8 cellular contexts compared by ENCODE assay signal in the genomic region with DNA sequence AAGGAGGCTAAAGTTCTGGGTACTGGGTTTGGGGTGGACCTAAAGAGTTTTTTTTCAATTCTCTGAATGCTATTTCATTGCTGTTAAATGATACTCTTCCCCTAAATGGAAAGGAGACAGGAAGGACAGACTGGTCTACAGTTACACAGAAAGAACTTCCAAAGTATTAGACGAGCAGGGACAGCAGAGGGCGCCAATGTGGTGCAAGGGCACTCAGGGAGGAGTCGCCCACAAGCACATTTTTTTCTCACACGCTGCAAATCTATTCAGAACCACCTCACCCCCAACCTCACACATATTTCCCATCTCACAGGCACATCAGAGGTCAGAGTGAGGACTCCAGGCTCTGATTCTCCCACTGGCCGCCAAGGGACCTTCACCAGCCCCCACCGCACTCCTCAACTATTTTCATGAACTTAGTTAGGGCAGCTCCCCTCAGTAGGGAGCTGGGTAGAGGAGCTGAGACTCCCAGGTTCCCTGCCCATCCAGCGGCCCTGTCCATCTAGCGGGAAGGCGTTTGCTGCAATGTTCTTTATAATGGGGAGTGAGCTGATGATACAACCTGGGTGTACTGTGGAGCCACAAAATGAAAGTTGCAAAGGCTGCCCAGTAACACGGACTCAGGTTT. TPM values are rescaled to one million over a fixed set of nuclear protein-coding genes. Genes with fewer than 3 reads are reported as not detected.
DNase-seq lines count a peak whose midpoint lies in the region; ATAC-seq and TF ChIP-seq lines count a peak whose summit lies in the region.

No MANE protein-coding gene starts in this region.

- no peaks in the 10 kb centered on the region for H3K27me3 ChIP-seq in BE2C
- no peaks in the 10 kb centered on the region for H3K27me3 ChIP-seq in right cardiac atrium (ENCODE audit: control insufficient read depth, insufficient read depth)
- peaks cover 38% of the 10 kb centered on the region for H3K27me3 ChIP-seq in rectal smooth muscle tissue (ENCODE audit: control insufficient read depth, insufficient read depth, low read length)

- no peak overlapping the region for H3K27ac ChIP-seq in right cardiac atrium (ENCODE audit: low read length)
- no peak overlapping the region for H3K27ac ChIP-seq in rectal smooth muscle tissue (ENCODE audit: low read depth, low read length)

- WGBS in right cardiac atrium, result 5% methylated on average over 10 of the region's 10 CpGs

- peak; percentile 91 for TF ChIP-seq CTCF in BE2C (IDR thresholded peaks at IDR 0.05; ENCODE audit: low read depth, low read length)

- DNase-seq in BE2C (peak; percentile 93), NCI-H187 (lab: John Stamatoyannopoulos, UW) (peak; percentile 32 to 70), amygdala (lab: John Stamatoyannopoulos, UW) (peak in 49 of 56 donors; percentile 9 to 83 (median 56)), right cardiac atrium (peak; percentile 86 to 94 (median 88))

- H3K9me3 Mint-ChIP-seq in T-helper 1 cell treated with Interleukin-12 subunit alpha and Interleukin-12 subunit beta and Interleukin-4 antibody, amounts not matched to agents 30 μg/mL and 1 μg/mL, for 36 hours, result no peaks in the 10 kb centered on the region

- no peaks in the 10 kb centered on the region for H3K9me3 ChIP-seq in BE2C
- no peaks in the 10 kb centered on the region for H3K9me3 ChIP-seq in right cardiac atrium (ENCODE audit: control insufficient read depth, low read length)

- H3K9ac ChIP-seq in rectal smooth muscle tissue (ENCODE audit: low read length), result no peak overlapping the region

- peak; percentile 66 for ATAC-seq in GM21723 (IDR thresholded peaks at IDR 0.05; ENCODE audit: unreplicated experiment)
- ATAC-seq in right cardiac atrium, result peak; percentile 76 to 77
- no peak for ATAC-seq in GM18498 (IDR thresholded peaks at IDR 0.05; ENCODE audit: unreplicated experiment)

- H3K4me1 ChIP-seq in BE2C (peaks cover 5% of the 10 kb centered on the region), right cardiac atrium (ENCODE audit: control insufficient read depth, insufficient read depth, low read length) (peaks cover 2% of the 10 kb centered on the region), rectal smooth muscle tissue (ENCODE audit: control insufficient read depth, insufficient read depth, low read length) (no peaks in the 10 kb centered on the region)

- H3K36me3 ChIP-seq in BE2C (no peaks in the 10 kb centered on the region), rectal smooth muscle tissue (ENCODE audit: control insufficient read depth, insufficient read depth, low read length) (no peaks in the 10 kb centered on the region)

- intact Hi-C loops in right cardiac atrium (cut with DNase I), result loop anchor here in 2 of 4 donors (10.0 kb wide), 1 partner anchor 292 kb away; no protein-coding TSS in a partner anchor

- no peak overlapping the region for H3K27ac Mint-ChIP-seq in T-helper 1 cell treated with Interleukin-12 subunit alpha and Interleukin-12 subunit beta and Interleukin-4 antibody, amounts not matched to agents 30 μg/mL and 1 μg/mL, for 36 hours

- peak overlapping the region; percentile 61 for H3K4me3 ChIP-seq in BE2C (ENCODE audit: low read depth, low read length)
- no peak overlapping the region for H3K4me3 ChIP-seq in right cardiac atrium (ENCODE audit: low read length)
- H3K4me3 ChIP-seq in rectal smooth muscle tissue (ENCODE audit: low read length), result peak overlapping the region; percentile 34

- H3K4me1 Mint-ChIP-seq in T-helper 1 cell treated with Interleukin-12 subunit alpha and Interleukin-12 subunit beta and Interleukin-4 antibody, amounts not matched to agents 30 μg/mL and 1 μg/mL, for 36 hours (ENCODE audit: low read depth), result peaks cover 27% of the 10 kb centered on the region

- no peaks in the 10 kb centered on the region for H3K36me3 Mint-ChIP-seq in T-helper 1 cell treated with Interleukin-12 subunit alpha and Interleukin-12 subunit beta and Interleukin-4 antibody, amounts not matched to agents 30 μg/mL and 1 μg/mL, for 36 hours (ENCODE audit: low read depth)

- peak overlapping the region; percentile 12 for H3K4me3 Mint-ChIP-seq in T-helper 1 cell treated with Interleukin-12 subunit alpha and Interleukin-12 subunit beta and Interleukin-4 antibody, amounts not matched to agents 30 μg/mL and 1 μg/mL, for 36 hours

- H3K27me3 Mint-ChIP-seq in T-helper 1 cell treated with Interleukin-12 subunit alpha and Interleukin-12 subunit beta and Interleukin-4 antibody, amounts not matched to agents 30 μg/mL and 1 μg/mL, for 36 hours (ENCODE audit: low read depth), result peaks cover 95% of the 10 kb centered on the region

RNA-seq across cellular contexts. Expression of a gene that starts 6.8 kb away (rescaled TPM):
- polyA plus RNA-seq in BE2C (2012; ENCODE audit: insufficient read depth, insufficient read length, low read depth), result 0.43 TPM
- total RNA-seq in right cardiac atrium, result 10 to 100 TPM in 1 of 4 donors, 1 to 10 TPM in 3; 2.3 to 11.3 (median 4.3) TPM
- polyA plus RNA-seq in right cardiac atrium, result 17.6 TPM
